ENCODE assay signal across 8 cellular contexts in genomic region chrX:96685205-96686099, GRCh38.
DNase-seq lines count a peak whose midpoint lies in the region; ATAC-seq lines count a peak whose summit lies in the region.

No MANE protein-coding gene starts in this region.

- peak; percentile 68 for DNase-seq in AML-193 (lab: John Stamatoyannopoulos, UW)
- DNase-seq in T-helper 22 cell (ENCODE audit: low read depth) = peak; percentile 8
- peak in 53 of 61 donors; percentile 1 to 84 (median 32) for DNase-seq in caudate nucleus (lab: John Stamatoyannopoulos, UW)
- DNase-seq in left kidney (ENCODE audit: low read depth, low spot score) = peak; percentile 68
- peak; percentile 28 to 32 for DNase-seq in stimulated activated CD4-positive, alpha-beta T cell treated with anti-CD3 and anti-CD28 coated beads, Interleukin-2, amount 100 ng/mL, for 48 hours
- DNase-seq in NCI-H1694 treated with DMSO at 0.1 percent for 48 hours (lab: John Stamatoyannopoulos, UW) = no peak

- H3K27ac ChIP-seq in caudate nucleus (ENCODE audit: low read depth, low read length) = no peak overlapping the region

- peak; percentile 25 for ATAC-seq in GM19372 (IDR thresholded peaks at IDR 0.05; ENCODE audit: low read depth, unreplicated experiment)
- ATAC-seq in HG03520 (IDR thresholded peaks at IDR 0.05; ENCODE audit: unreplicated experiment) = peak; percentile 35
